In the genomic region with DNA sequence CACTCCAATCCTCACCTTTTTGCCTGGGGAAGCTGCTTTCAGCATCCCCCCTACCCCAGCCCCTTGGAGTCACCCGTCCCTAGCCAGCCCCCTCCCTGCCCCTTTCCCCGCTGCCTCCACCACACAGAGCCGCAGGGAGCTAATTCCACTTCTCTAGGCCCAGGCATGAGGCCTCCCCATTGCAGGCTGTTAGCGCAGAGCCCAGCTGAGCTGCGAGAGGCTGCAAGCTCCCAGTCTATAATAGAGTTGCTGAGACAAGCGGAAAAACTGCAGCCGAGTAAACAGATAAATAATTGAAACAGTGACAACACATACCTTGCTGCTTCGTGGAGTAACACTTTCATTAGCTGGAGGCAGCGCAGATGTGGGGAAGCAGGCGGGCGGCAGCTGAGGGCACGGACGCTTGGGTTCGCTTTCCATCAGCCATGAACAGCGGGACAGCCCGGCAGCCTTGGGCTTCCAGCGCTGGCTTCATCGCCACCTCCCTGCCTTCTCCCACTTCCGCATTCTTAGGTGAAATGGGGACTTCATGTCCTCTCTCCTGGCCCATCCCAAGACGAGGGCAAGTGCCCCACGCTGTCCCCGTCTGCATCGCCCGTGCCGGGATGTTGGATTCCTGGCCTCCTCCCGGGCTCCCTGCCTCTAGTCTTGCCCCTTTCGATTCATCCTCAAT, we compare ENCODE assay signal across 28 cellular contexts.
A peak's percentile ranks its signal among the peaks of the same experiment; 100 is the strongest.
DNase-seq lines count a peak whose midpoint lies in the region; ATAC-seq, FAIRE-seq and TF ChIP-seq lines count a peak whose summit lies in the region.
"Had no signal": no experiment of that assay in that cellular context is flagged by ENCODE, and none has a peak within 500 bp of the region (broad histone marks: within the 10 kb centered on the region; RNA-seq: fewer than 3 reads in every experiment).

No MANE protein-coding gene starts in this region.

- no peak for FAIRE-seq in HTR-8/SVneo (lab: Jason Lieb, UNC)

- peaks cover 9% of the 10 kb centered on the region; the same call in 1 of the 2 replicates for H3F3A ChIP-seq in GM23338 (replicated peaks; ENCODE audit: low read depth)

- peaks cover 72% of the 10 kb centered on the region for H3K4me1 Mint-ChIP-seq in GM23338
- peaks cover 88% of the 10 kb centered on the region for H3K4me1 Mint-ChIP-seq in WTC11
- H3K4me1 Mint-ChIP-seq in activated T-cell treated with anti-CD3 and anti-CD28 coated beads, Interleukin-2, amount 50 U/mL, for 72 hours (ENCODE audit: low read depth), result no peaks in the 10 kb centered on the region
- H3K4me1 Mint-ChIP-seq: memory B cell, T-cell had no signal

- no peaks in the 10 kb centered on the region for H3K9me2 ChIP-seq in GM23338 (ENCODE audit: insufficient read depth)

- DNase-seq in GM23338 (ENCODE audit: low spot score) (peak; percentile 29), WTC11 (ENCODE audit: low spot score) (peak; percentile 30), left kidney (ENCODE audit: low read depth, low spot score) (peak; percentile 47), H4 (ENCODE audit: low spot score) (no peak), HTR-8/SVneo (ENCODE audit: insufficient read length, low spot score) (no peak)
- DNase-seq in activated T-cell treated with anti-CD3 and anti-CD28 coated beads, Interleukin-2, amount 50 U/mL, for 72 hours, result no peak
- DNase-seq: activated effector memory CD4-positive, alpha-beta T cell treated with Interleukin-2 at 50 U/mL for 16 hours; activated T-cell treated with anti-CD3 and anti-CD28 coated beads for 4 hours; Caco-2; caudate nucleus; cortex of kidney; foreskin keratinocyte; GM23248; heart right ventricle; left cardiac atrium; NCI-H1092 treated with DMSO at 0.1 percent for 48 hours; NCI-H2081; NCI-H526 treated with DMSO at 0.1 percent for 48 hours; nucleus accumbens; T-cell; tibial artery had no signal

- H3K4me1 ChIP-seq in GM23338 (ENCODE audit: insufficient read depth) (peaks cover 35% of the 10 kb centered on the region), HUES48 (ENCODE audit: control insufficient read depth, insufficient read depth, low read length) (peaks cover 30% of the 10 kb centered on the region)
- H3K4me1 ChIP-seq: ascending aorta, Caco-2, esophagus muscularis mucosa, foreskin keratinocyte, heart right ventricle, tibial artery had no signal

- H3K4me3 ChIP-seq in GM23338 (no peak overlapping the region), HUES48 (ENCODE audit: low read depth, low read length) (no peak overlapping the region)
- H3K4me3 ChIP-seq: ascending aorta, esophagus muscularis mucosa, GM23248, heart right ventricle, tibial artery had no signal

- no peaks in the 10 kb centered on the region for H3K79me2 ChIP-seq in GM23338 (replicated peaks; ENCODE audit: insufficient read depth)

- H3K9ac ChIP-seq in HUES48 (ENCODE audit: low read depth, low read length), result no peak overlapping the region
- H3K9ac ChIP-seq: GM23248 had no signal

- H3K27ac Mint-ChIP-seq in GM23338, result peak overlapping the region; percentile 7; the same call in 1 of the 2 replicates
- peak overlapping the region; percentile 93 for H3K27ac Mint-ChIP-seq in WTC11
- no peak overlapping the region for H3K27ac Mint-ChIP-seq in activated T-cell treated with anti-CD3 and anti-CD28 coated beads, Interleukin-2, amount 50 U/mL, for 72 hours
- H3K27ac Mint-ChIP-seq: activated naive CD8-positive, alpha-beta T cell; memory B cell; T-cell had no signal

- no peak overlapping the region for H2AFZ ChIP-seq in GM23338
- H2AFZ ChIP-seq: GM23248 had no signal

- H3K27me3 Mint-ChIP-seq in GM23338 (ENCODE audit: insufficient read depth, low read depth, poor library complexity) (peaks cover 24% of the 10 kb centered on the region), WTC11 (ENCODE audit: low read depth) (no peaks in the 10 kb centered on the region; the same call in 1 of the 2 replicates)
- H3K27me3 Mint-ChIP-seq in activated T-cell treated with anti-CD3 and anti-CD28 coated beads, Interleukin-2, amount 50 U/mL, for 72 hours (ENCODE audit: low read depth), result peaks cover 1% of the 10 kb centered on the region

- H3K36me3 Mint-ChIP-seq in GM23338 (ENCODE audit: low read depth), result peaks cover 5% of the 10 kb centered on the region; the same call in 1 of the 3 replicates
- no peaks in the 10 kb centered on the region; the same call in 1 of the 2 replicates for H3K36me3 Mint-ChIP-seq in WTC11
- no peaks in the 10 kb centered on the region for H3K36me3 Mint-ChIP-seq in activated T-cell treated with anti-CD3 and anti-CD28 coated beads, Interleukin-2, amount 50 U/mL, for 72 hours (ENCODE audit: insufficient read depth in 2 of 2)
- H3K36me3 Mint-ChIP-seq: activated naive CD8-positive, alpha-beta T cell; memory B cell; T-cell had no signal

- H4K20me1 ChIP-seq in GM23338 (replicated peaks; ENCODE audit: insufficient read depth), result no peaks in the 10 kb centered on the region

- CTCF ChIA-PET in WTC11 (lab: Charles Lee), result interaction anchor here (0.6 to 4.0 kb wide), 15 partner anchors 8 to 530 kb away, joined by 3 to 28 read pairs (median 5); no protein-coding TSS in a partner anchor

- H3K4me3 Mint-ChIP-seq in GM23338, result no peak overlapping the region
- no peak overlapping the region for H3K4me3 Mint-ChIP-seq in WTC11
- no peak overlapping the region for H3K4me3 Mint-ChIP-seq in activated T-cell treated with anti-CD3 and anti-CD28 coated beads, Interleukin-2, amount 50 U/mL, for 72 hours
- H3K4me3 Mint-ChIP-seq: activated naive CD8-positive, alpha-beta T cell; memory B cell; T-cell had no signal

- TF ChIP-seq CTCF in GM23338 (conservative IDR thresholded peaks at IDR 0.05; ENCODE audit: low read depth in 2 of 2), result no peak
- TF ChIP-seq CTCF in WTC11 (IDR thresholded peaks at IDR 0.05), result no peak

- H3K36me3 ChIP-seq in GM23338 (ENCODE audit: insufficient read depth) (no peaks in the 10 kb centered on the region), HUES48 (ENCODE audit: control insufficient read depth, insufficient read depth, low read length) (no peaks in the 10 kb centered on the region)
- H3K36me3 ChIP-seq: ascending aorta, esophagus muscularis mucosa, heart right ventricle, tibial artery had no signal

- H3K27me3 ChIP-seq in GM23338 (ENCODE audit: insufficient read depth) (no peaks in the 10 kb centered on the region), HUES48 (ENCODE audit: control insufficient read depth, insufficient read depth, low read length) (no peaks in the 10 kb centered on the region)
- H3K27me3 ChIP-seq: ascending aorta, foreskin keratinocyte had no signal

- H3K9me3 ChIP-seq in HUES48 (ENCODE audit: control insufficient read depth, insufficient read depth, low read length), result no peaks in the 10 kb centered on the region
- H3K9me3 ChIP-seq: ascending aorta, Caco-2, esophagus muscularis mucosa, heart right ventricle, tibial artery had no signal

- H3K4me2 ChIP-seq in GM23338, result no peak overlapping the region

- POLR2A ChIA-PET in WTC11 (lab: Charles Lee), result no interaction called here

- peak; percentile 43 for ATAC-seq in GM23338
- ATAC-seq in WTC11, result peak; percentile 24
- ATAC-seq in GM18873 (IDR thresholded peaks at IDR 0.05; ENCODE audit: low FRiP score, unreplicated experiment), result no peak
- no peak for ATAC-seq in activated T-cell treated with anti-CD3 and anti-CD28 coated beads, Interleukin-2, amount 50 U/mL, for 72 hours (replicated peaks in 1 of 2)
- ATAC-seq: foreskin keratinocyte, heart right ventricle, left cardiac atrium, T-cell had no signal

- H3K9me3 Mint-ChIP-seq in GM23338 (no peaks in the 10 kb centered on the region; the same call in 2 of the 3 replicates), WTC11 (no peaks in the 10 kb centered on the region)
- H3K9me3 Mint-ChIP-seq in activated T-cell treated with anti-CD3 and anti-CD28 coated beads, Interleukin-2, amount 50 U/mL, for 72 hours, result no peaks in the 10 kb centered on the region
- H3K9me3 Mint-ChIP-seq: memory B cell, T-cell had no signal

- H3K27ac ChIP-seq in GM23338 (ENCODE audit: low read depth) (0 out of 2 replicates have a peak overlapping the region, but pooled peaks have one; percentile 50), HUES48 (ENCODE audit: low read depth, low read length) (peak overlapping the region; percentile 38)
- H3K27ac ChIP-seq: ascending aorta, C4-2B, esophagus muscularis mucosa, foreskin keratinocyte, GM23248, heart right ventricle, tibial artery had no signal

TF ChIP-seq in GM23338, 12 proteins besides CTCF, POLR2A, EP300 and RAD21 (continues in another document):
- no peak for TF ChIP-seq ZNF331 (CRISPR knock-in tag; IDR thresholded peaks at IDR 0.05; ENCODE audit: low read depth)

TF ChIP-seq in WTC11, 78 proteins besides CTCF, POLR2A, EP300 and RAD21:
- TF ChIP-seq, protein P1, sequence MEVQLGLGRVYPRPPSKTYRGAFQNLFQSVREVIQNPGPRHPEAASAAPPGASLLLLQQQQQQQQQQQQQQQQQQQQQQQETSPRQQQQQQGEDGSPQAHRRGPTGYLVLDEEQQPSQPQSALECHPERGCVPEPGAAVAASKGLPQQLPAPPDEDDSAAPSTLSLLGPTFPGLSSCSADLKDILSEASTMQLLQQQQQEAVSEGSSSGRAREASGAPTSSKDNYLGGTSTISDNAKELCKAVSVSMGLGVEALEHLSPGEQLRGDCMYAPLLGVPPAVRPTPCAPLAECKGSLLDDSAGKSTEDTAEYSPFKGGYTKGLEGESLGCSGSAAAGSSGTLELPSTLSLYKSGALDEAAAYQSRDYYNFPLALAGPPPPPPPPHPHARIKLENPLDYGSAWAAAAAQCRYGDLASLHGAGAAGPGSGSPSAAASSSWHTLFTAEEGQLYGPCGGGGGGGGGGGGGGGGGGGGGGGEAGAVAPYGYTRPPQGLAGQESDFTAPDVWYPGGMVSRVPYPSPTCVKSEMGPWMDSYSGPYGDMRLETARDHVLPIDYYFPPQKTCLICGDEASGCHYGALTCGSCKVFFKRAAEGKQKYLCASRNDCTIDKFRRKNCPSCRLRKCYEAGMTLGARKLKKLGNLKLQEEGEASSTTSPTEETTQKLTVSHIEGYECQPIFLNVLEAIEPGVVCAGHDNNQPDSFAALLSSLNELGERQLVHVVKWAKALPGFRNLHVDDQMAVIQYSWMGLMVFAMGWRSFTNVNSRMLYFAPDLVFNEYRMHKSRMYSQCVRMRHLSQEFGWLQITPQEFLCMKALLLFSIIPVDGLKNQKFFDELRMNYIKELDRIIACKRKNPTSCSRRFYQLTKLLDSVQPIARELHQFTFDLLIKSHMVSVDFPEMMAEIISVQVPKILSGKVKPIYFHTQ (CRISPR knock-in tag; IDR thresholded peaks at IDR 0.05), result no peak
- TF ChIP-seq ZNF219 (CRISPR knock-in tag; IDR thresholded peaks at IDR 0.05; ENCODE audit: borderline replicate concordance), result no peak
- no peak for TF ChIP-seq ESRRA (CRISPR knock-in tag; IDR thresholded peaks at IDR 0.05; ENCODE audit: borderline replicate concordance)
- TF ChIP-seq ZNF396 (CRISPR knock-in tag; IDR thresholded peaks at IDR 0.05; ENCODE audit: borderline replicate concordance), result no peak
- TF ChIP-seq TEAD1 (CRISPR knock-in tag; IDR thresholded peaks at IDR 0.05), result no peak
- no peak for TF ChIP-seq SMAD4 (CRISPR knock-in tag; IDR thresholded peaks at IDR 0.05)

Comparison
In these comparisons a context has a peak if more than half of its experiments do, and no peak if none do; other contexts are left out.
1. ATAC-seq: peak in GM23338 (single experiment) and WTC11 (single experiment); none in GM18873 (single experiment) and activated T-cell treated with anti-CD3 and anti-CD28 coated beads, Interleukin-2, amount 50 U/mL, for 72 hours (0 of 2).
2. DNase-seq: peak in GM23338 (single experiment), WTC11 (single experiment) and left kidney (single experiment); none in H4 (single experiment), HTR-8/SVneo (single experiment) and activated T-cell treated with anti-CD3 and anti-CD28 coated beads, Interleukin-2, amount 50 U/mL, for 72 hours (0 of 2).